Comparison of ENCODE assay signal across 20 cellular contexts in genomic region chr19:30236587-30236986, GRCh38.
"Had no signal": no experiment of that assay in that cellular context is flagged by ENCODE, and none has a peak within 500 bp of the region (broad histone marks: within the 10 kb centered on the region; RNA-seq: fewer than 3 reads in every experiment).

No MANE protein-coding gene starts in this region.

- H3K27ac ChIP-seq: epithelial cell of prostate, esophagus muscularis mucosa, gastroesophageal sphincter, left ventricle myocardium inferior, pancreas, prostate gland, testis had no signal

- H3K9me3 ChIP-seq: esophagus muscularis mucosa, gastroesophageal sphincter, left ventricle myocardium inferior, pancreas, prostate gland, testis, transverse colon had no signal

- H3K4me2 ChIP-seq: smooth muscle cell had no signal

- H3K36me3 ChIP-seq: esophagus muscularis mucosa, gastroesophageal sphincter, left ventricle myocardium inferior, pancreas, prostate gland, transverse colon had no signal

- H3K9me3 Mint-ChIP-seq: effector memory CD8-positive, alpha-beta T cell; immature natural killer cell; natural killer cell treated with Interleukin-12 subunit alpha and Interleukin-12 subunit beta and Interleukin-15 and Interleukin-18, amount 100 ng/mL, for 72 hours; stimulated activated naive CD8-positive, alpha-beta T cell treated with anti-CD3 and anti-CD28 coated beads, Interleukin-15, Interleukin-2, amounts not matched to agents 100 ng/mL and 50 ng/mL, for 24 hours had no signal

- H3K36me3 Mint-ChIP-seq: immature natural killer cell; natural killer cell treated with Interleukin-12 subunit alpha and Interleukin-12 subunit beta and Interleukin-15 and Interleukin-18, amount 100 ng/mL, for 72 hours had no signal

- H3K4me3 Mint-ChIP-seq: effector memory CD8-positive, alpha-beta T cell; immature natural killer cell; natural killer cell treated with Interleukin-12 subunit alpha and Interleukin-12 subunit beta and Interleukin-15 and Interleukin-18, amount 100 ng/mL, for 72 hours; stimulated activated naive CD8-positive, alpha-beta T cell treated with anti-CD3 and anti-CD28 coated beads, Interleukin-15, Interleukin-2, amounts not matched to agents 100 ng/mL and 50 ng/mL, for 24 hours had no signal

- H3K27ac Mint-ChIP-seq: effector memory CD8-positive, alpha-beta T cell; immature natural killer cell; natural killer cell treated with Interleukin-12 subunit alpha and Interleukin-12 subunit beta and Interleukin-15 and Interleukin-18, amount 100 ng/mL, for 72 hours; stimulated activated naive CD8-positive, alpha-beta T cell treated with anti-CD3 and anti-CD28 coated beads, Interleukin-15, Interleukin-2, amounts not matched to agents 100 ng/mL and 50 ng/mL, for 24 hours had no signal

- H3K4me3 ChIP-seq: esophagus muscularis mucosa, gastroesophageal sphincter, lung, pancreas, prostate gland, smooth muscle cell, testis had no signal

- H3K4me1 Mint-ChIP-seq: immature natural killer cell had no signal

- DNase-seq: cortex of kidney; effector memory CD8-positive, alpha-beta T cell; glutamatergic neuron; immature natural killer cell; kidney; left cardiac atrium; left ventricle myocardium inferior; mesenchymal stem cell; pancreas; stimulated activated CD4-positive, alpha-beta T cell treated with anti-CD3 and anti-CD28 coated beads, Interleukin-2, amount 100 ng/mL, for 48 hours; transverse colon had no signal

- H3K27me3 ChIP-seq: testis had no signal

- H3K4me1 ChIP-seq: esophagus muscularis mucosa, gastroesophageal sphincter, left ventricle myocardium inferior, pancreas, prostate gland, transverse colon had no signal
